10 cellular contexts compared by ENCODE assay signal in genomic region chr10:68329506-68329861, GRCh38. TPM values are rescaled to one million over a fixed set of nuclear protein-coding genes. Genes with fewer than 3 reads are reported as not detected.
DNase-seq lines count a peak whose midpoint lies in the region; ATAC-seq and TF ChIP-seq lines count a peak whose summit lies in the region.
"Had no signal": no experiment of that assay in that cellular context is flagged by ENCODE, and none has a peak within 500 bp of the region (broad histone marks: within the 10 kb centered on the region; RNA-seq: fewer than 3 reads in every experiment).

No MANE protein-coding gene starts in this region.

- TF ChIP-seq CTCF in HFFc6 (IDR thresholded peaks at IDR 0.05) (no peak), left lung (IDR thresholded peaks at IDR 0.05) (no peak)

- no peak overlapping the region for H3K4me3 ChIP-seq in left lung
- H3K4me3 ChIP-seq in subcutaneous abdominal adipose tissue (ENCODE audit: low read depth in 1 of 5, low read length in 5 of 5) = no peak overlapping the region

- peaks cover 47% of the 10 kb centered on the region for H3K4me1 Mint-ChIP-seq in HFFc6 (ENCODE audit: low read depth)
- peaks cover 24% of the 10 kb centered on the region for H3K4me1 Mint-ChIP-seq in activated T-helper 17 cell treated with anti-CD3 and anti-CD28 coated beads, Interleukin-2, amount 50 U/mL, for 72 hours

- peaks cover 23% of the 10 kb centered on the region for H3K36me3 Mint-ChIP-seq in HFFc6 (ENCODE audit: low read depth)
- H3K36me3 Mint-ChIP-seq in activated T-helper 17 cell treated with anti-CD3 and anti-CD28 coated beads, Interleukin-2, amount 50 U/mL, for 72 hours (ENCODE audit: low read depth) = peaks cover 34% of the 10 kb centered on the region

- H3K27me3 Mint-ChIP-seq in HFFc6 (ENCODE audit: insufficient read depth) = peaks cover 10% of the 10 kb centered on the region
- H3K27me3 Mint-ChIP-seq in activated T-helper 17 cell treated with anti-CD3 and anti-CD28 coated beads, Interleukin-2, amount 50 U/mL, for 72 hours = no peaks in the 10 kb centered on the region
- H3K27me3 Mint-ChIP-seq: memory B cell had no signal

- peak overlapping the region; percentile 95 for H3K27ac Mint-ChIP-seq in HFFc6
- H3K27ac Mint-ChIP-seq in activated T-helper 17 cell treated with anti-CD3 and anti-CD28 coated beads, Interleukin-2, amount 50 U/mL, for 72 hours = no peak overlapping the region

- H3K27ac ChIP-seq in left lung (peak overlapping the region; percentile 85 to 90), subcutaneous abdominal adipose tissue (ENCODE audit: low read depth, low read length) (peak overlapping the region; percentile 98)

- H3K9me3 ChIP-seq in left lung (no peaks in the 10 kb centered on the region), subcutaneous abdominal adipose tissue (ENCODE audit: control insufficient read depth in 5 of 5, low read length in 5 of 5) (no peaks in the 10 kb centered on the region)

- no peaks in the 10 kb centered on the region for H3K9me3 Mint-ChIP-seq in HFFc6
- no peaks in the 10 kb centered on the region for H3K9me3 Mint-ChIP-seq in activated T-helper 17 cell treated with anti-CD3 and anti-CD28 coated beads, Interleukin-2, amount 50 U/mL, for 72 hours

- peaks cover 8 to 46% of the 10 kb centered on the region in 2 donors for H3K4me1 ChIP-seq in left lung
- H3K4me1 ChIP-seq in subcutaneous abdominal adipose tissue (ENCODE audit: control insufficient read depth in 5 of 5, insufficient read depth in 5 of 5, low read length in 5 of 5) = peaks cover 3 to 49% (median 47%) of the 10 kb centered on the region in 5 donors

- H3K27me3 ChIP-seq in left lung (no peaks in the 10 kb centered on the region), subcutaneous abdominal adipose tissue (ENCODE audit: control insufficient read depth in 5 of 5, insufficient read depth in 4 of 5, low read length in 5 of 5) (no peaks in the 10 kb centered on the region)

- H3K9ac ChIP-seq in subcutaneous abdominal adipose tissue (ENCODE audit: low read length in 5 of 5) = peak overlapping the region in 2 of 5 donors; percentile 1 to 62

- intact Hi-C loops in left lung (cut with DNase I) (no loop called here), Right ventricle myocardium inferior (cut with DNase I) (no loop called here)

- DNase-seq in HFFc6 (no peak), left lung (no peak), NCI-H187 (lab: John Stamatoyannopoulos, UW) (no peak), KG1 (lab: John Stamatoyannopoulos, UW) (no peak), Right ventricle myocardium inferior (ENCODE audit: missing footprints) (no peak)
- DNase-seq: T-helper 9 cell had no signal

- H3K36me3 ChIP-seq in left lung (no peaks in the 10 kb centered on the region), subcutaneous abdominal adipose tissue (ENCODE audit: control insufficient read depth in 5 of 5, insufficient read depth in 5 of 5, low read length in 5 of 5) (no peaks in the 10 kb centered on the region)

- peak overlapping the region; percentile 81 for H3K4me3 Mint-ChIP-seq in HFFc6
- peak overlapping the region; percentile 12 for H3K4me3 Mint-ChIP-seq in activated T-helper 17 cell treated with anti-CD3 and anti-CD28 coated beads, Interleukin-2, amount 50 U/mL, for 72 hours
- H3K4me3 Mint-ChIP-seq: memory B cell had no signal

- no peak for ATAC-seq in activated T-helper 17 cell treated with anti-CD3 and anti-CD28 coated beads, Interleukin-2, amount 50 U/mL, for 72 hours (replicated peaks)
- ATAC-seq in left lung = no peak
- ATAC-seq in GM21515 (IDR thresholded peaks at IDR 0.05; ENCODE audit: unreplicated experiment) = no peak
- ATAC-seq in Right ventricle myocardium inferior = no peak

RNA-seq across cellular contexts. Expression of gene HNRNPH3, which starts 2.4 kb away (rescaled TPM):
- total RNA-seq in HFFc6 (2021; fragmentation: NEBNext Ultra II Directional; extraction: Animal tissue kit (Norgen Biotek cat#: 25700)) = 100 to 1,000 TPM; 105 to 170 (median 136) TPM
- total RNA-seq in activated T-helper 17 cell treated with anti-CD3 and anti-CD28 coated beads, Interleukin-2, amount 50 U/mL, for 72 hours = 100 to 1,000 TPM; 113 to 133 TPM
- 100 to 1,000 TPM in 1 of 2 donors, 10 to 100 TPM in 1; 91.4 to 101 TPM for total RNA-seq in left lung
- total RNA-seq in Right ventricle myocardium inferior = 123 TPM

RNA-seq across cellular contexts. Expression of gene PBLD, which starts 3.2 kb away (rescaled TPM):
- total RNA-seq in HFFc6 (2021; fragmentation: NEBNext Ultra II Directional; extraction: Animal tissue kit (Norgen Biotek cat#: 25700)) = 10 to 100 TPM in 5 of 6 experiments, 1 to 10 TPM in 1; 9.9 to 13.6 (median 11.5) TPM
- under 1 TPM; 0.58 to 0.69 TPM for total RNA-seq in activated T-helper 17 cell treated with anti-CD3 and anti-CD28 coated beads, Interleukin-2, amount 50 U/mL, for 72 hours
- total RNA-seq in left lung (1 to 10 TPM; 2.1 to 4.1 TPM), Right ventricle myocardium inferior (2.9 TPM)
